Comparison of ENCODE assay signal across 8 cellular contexts in genomic region chr11:112157274-112157766, GRCh38. TPM values are rescaled to one million over a fixed set of nuclear protein-coding genes. Genes with fewer than 3 reads are reported as not detected.
DNase-seq lines count a peak whose midpoint lies in the region; ATAC-seq and TF ChIP-seq lines count a peak whose summit lies in the region.

No MANE protein-coding gene starts in this region.

- DNase-seq in Right ventricle myocardium superior (no peak), left ventricle myocardium inferior (no peak), SW 1271 (lab: John Stamatoyannopoulos, UW) (peak; percentile 100), right cardiac atrium (no peak), upper lobe of left lung (peak in 1 of 2 donors; percentile 42), SHP77 (lab: John Stamatoyannopoulos, UW) (no peak), SHP77 treated with DMSO at 0.1 percent for 48 hours (lab: John Stamatoyannopoulos, UW) (no peak)

- 77% methylated on average over 3 of the region's 3 CpGs for WGBS in right cardiac atrium
- 67 to 78% methylated on average over 3 of the region's 3 CpGs for WGBS in upper lobe of left lung, 2 donors

- TF ChIP-seq CTCF in left ventricle myocardium inferior (IDR thresholded peaks at IDR 0.05; ENCODE audit: borderline replicate concordance): no peak
- no peak for TF ChIP-seq CTCF in upper lobe of left lung (IDR thresholded peaks at IDR 0.05)

- TF ChIP-seq EP300 in upper lobe of left lung (IDR thresholded peaks at IDR 0.05): no peak

- peaks cover 7% of the 10 kb centered on the region for H3K4me1 ChIP-seq in left ventricle myocardium inferior
- H3K4me1 ChIP-seq in right cardiac atrium (ENCODE audit: control insufficient read depth, insufficient read depth, low read length): peaks cover 2% of the 10 kb centered on the region
- peaks cover 0 to 31% (median 8%) of the 10 kb centered on the region in 4 donors for H3K4me1 ChIP-seq in upper lobe of left lung

- H3K27ac ChIP-seq in left ventricle myocardium inferior (replicated peaks) (no peak overlapping the region), right cardiac atrium (ENCODE audit: low read length) (no peak overlapping the region), upper lobe of left lung (peak overlapping the region in 1 of 4 donors; percentile 33)

- ATAC-seq in Right ventricle myocardium superior (ENCODE audit: poor library complexity): peak; percentile 51
- peak; percentile 70 to 83 for ATAC-seq in right cardiac atrium
- ATAC-seq in upper lobe of left lung (ENCODE audit: low FRiP score in 2 of 2): peak; percentile 71 to 92
- ATAC-seq in GM21619 (IDR thresholded peaks at IDR 0.05; ENCODE audit: unreplicated experiment): no peak

- H3K4me3 ChIP-seq in left ventricle myocardium inferior (no peak overlapping the region), right cardiac atrium (ENCODE audit: low read length) (no peak overlapping the region), upper lobe of left lung (no peak overlapping the region)

- H3K9me3 ChIP-seq in left ventricle myocardium inferior (replicated peaks): no peaks in the 10 kb centered on the region
- H3K9me3 ChIP-seq in right cardiac atrium (ENCODE audit: control insufficient read depth, low read length): no peaks in the 10 kb centered on the region
- H3K9me3 ChIP-seq in upper lobe of left lung: no peaks in the 10 kb centered on the region

- H3K36me3 ChIP-seq in left ventricle myocardium inferior (no peaks in the 10 kb centered on the region), upper lobe of left lung (no peaks in the 10 kb centered on the region)

- TF ChIP-seq POLR2A in upper lobe of left lung (IDR thresholded peaks at IDR 0.05): no peak

- no peaks in the 10 kb centered on the region for H3K27me3 ChIP-seq in left ventricle myocardium inferior (ENCODE audit: low read depth)
- H3K27me3 ChIP-seq in right cardiac atrium (ENCODE audit: control insufficient read depth, insufficient read depth): no peaks in the 10 kb centered on the region
- H3K27me3 ChIP-seq in upper lobe of left lung: no peaks in the 10 kb centered on the region

- intact Hi-C loops in Right ventricle myocardium superior (cut with DNase I) (no loop called here), left ventricle myocardium inferior (cut with micrococcal nuclease) (no loop called here), right cardiac atrium (cut with DNase I) (no loop called here)

RNA-seq across cellular contexts. Expression of gene IL18, which starts 6.6 kb away (rescaled TPM):
- total RNA-seq in Right ventricle myocardium superior: 1.9 TPM
- total RNA-seq in left ventricle myocardium inferior: 1.6 TPM
- total RNA-seq in right cardiac atrium: 1 to 10 TPM; 2.9 to 4.9 (median 4.5) TPM
- 3.1 TPM for polyA plus RNA-seq in right cardiac atrium
- 10 to 100 TPM; 37.1 to 75.4 (median 46.8) TPM for total RNA-seq in upper lobe of left lung

RNA-seq across cellular contexts. Expression of gene TEX12, which starts 9.9 kb away (rescaled TPM):
- not detected for total RNA-seq in Right ventricle myocardium superior
- 0.22 TPM for total RNA-seq in left ventricle myocardium inferior
- 1 to 10 TPM in 1 of 4 donors, not detected in 3; 1.1 TPM for total RNA-seq in right cardiac atrium
- 0.20 TPM for polyA plus RNA-seq in right cardiac atrium
- under 1 TPM in 2 of 6 donors, not detected in 4; 0.37 to 0.89 TPM for total RNA-seq in upper lobe of left lung

RNA-seq across cellular contexts. Expression of gene BCO2, which starts 18.0 kb away (rescaled TPM):
- 151 TPM for total RNA-seq in Right ventricle myocardium superior
- total RNA-seq in left ventricle myocardium inferior: 169 TPM
- 100 to 1,000 TPM in 2 of 4 donors, 10 to 100 TPM in 2; 78.3 to 147 (median 96.8) TPM for total RNA-seq in right cardiac atrium
- 70.8 TPM for polyA plus RNA-seq in right cardiac atrium
- 10 to 100 TPM in 2 of 6 donors, 1 to 10 TPM in 4; 2.1 to 18.2 (median 8.4) TPM for total RNA-seq in upper lobe of left lung

Comparison
In these comparisons a context has a peak if more than half of its experiments do, and no peak if none do; other contexts are left out.
1. DNase-seq: peak in SW 1271 (2 of 2); none in Right ventricle myocardium superior (single experiment), left ventricle myocardium inferior (single experiment), right cardiac atrium (0 of 3), SHP77 (0 of 2) and SHP77 treated with DMSO at 0.1 percent for 48 hours (single experiment).
2. RNA of gene IL18, which starts 6.6 kb away (total RNA-seq): 37.1 to 75.4 TPM in upper lobe of left lung; 2.9 to 4.9 TPM in right cardiac atrium, 1.9 TPM in Right ventricle myocardium superior (single experiment) and 1.6 TPM in left ventricle myocardium inferior (single experiment); every median in the first group is over 4 times any median in the second.